Comparison of ENCODE assay signal across 8 cellular contexts in the genomic region with DNA sequence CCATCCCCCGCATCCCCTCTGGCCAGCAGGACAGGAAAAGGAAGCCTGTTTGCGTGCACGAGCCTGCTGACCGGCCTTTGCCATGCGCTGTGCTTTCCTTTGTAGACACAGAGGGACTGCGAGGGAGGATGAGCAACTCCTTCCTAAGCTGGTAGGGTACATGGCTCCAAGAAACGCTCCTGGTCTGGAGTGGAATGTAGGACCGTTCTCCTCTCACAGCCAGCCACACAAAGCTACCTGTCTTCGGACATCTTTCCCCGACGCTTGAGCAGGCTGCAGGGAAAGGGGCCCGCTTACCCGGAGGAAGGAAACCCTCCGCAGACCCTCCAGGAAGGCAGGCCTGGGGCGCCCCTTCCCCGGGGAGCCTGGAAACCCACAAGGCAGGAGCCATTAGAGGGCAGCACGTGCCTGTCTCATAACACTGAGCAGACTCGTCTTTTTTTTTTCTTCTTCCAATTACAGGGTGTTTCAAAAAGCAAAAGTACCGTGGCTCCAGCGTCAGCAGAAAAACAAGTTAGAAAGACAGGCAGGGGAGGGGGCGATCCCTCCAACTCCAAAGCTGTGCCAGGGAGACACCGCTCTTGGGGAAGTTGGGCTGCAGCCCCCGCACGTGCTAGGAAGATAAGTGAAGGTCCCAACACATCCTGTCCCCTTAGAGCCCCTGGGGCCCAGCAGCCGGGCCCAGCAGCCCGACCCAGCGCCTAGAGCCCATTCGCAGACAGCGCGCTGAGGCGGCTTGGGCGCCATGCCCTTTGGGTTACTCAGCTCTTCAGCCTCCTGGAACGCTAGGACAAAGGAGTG.
DNase-seq lines count a peak whose midpoint lies in the region; ATAC-seq and TF ChIP-seq lines count a peak whose summit lies in the region.

No MANE protein-coding gene starts in this region.

- H3K36me3 ChIP-seq in KOPT-K1 (ENCODE audit: insufficient read depth, low read length): no peaks in the 10 kb centered on the region
- no peaks in the 10 kb centered on the region for H3K36me3 ChIP-seq in SU-DHL-6 (ENCODE audit: low read length)
- no peaks in the 10 kb centered on the region for H3K36me3 ChIP-seq in left ventricle myocardium inferior

- ATAC-seq in GM21515 (IDR thresholded peaks at IDR 0.05; ENCODE audit: unreplicated experiment): no peak
- ATAC-seq in HG03108 (IDR thresholded peaks at IDR 0.05; ENCODE audit: unreplicated experiment): no peak

- H4K20me1 ChIP-seq in SU-DHL-6 (ENCODE audit: low read depth, low read length): no peaks in the 10 kb centered on the region

- H3K9me3 ChIP-seq in KOPT-K1 (ENCODE audit: insufficient read depth, low read length, poor library complexity, severe bottlenecking) (no peaks in the 10 kb centered on the region), SU-DHL-6 (ENCODE audit: insufficient read depth, low read length) (no peaks in the 10 kb centered on the region), left ventricle myocardium inferior (replicated peaks) (no peaks in the 10 kb centered on the region)

- peak; percentile 42 for TF ChIP-seq CTCF in SU-DHL-6 (IDR thresholded peaks at IDR 0.05; ENCODE audit: insufficient read depth, low read length, poor library complexity, severe bottlenecking)
- TF ChIP-seq CTCF in left ventricle myocardium inferior (IDR thresholded peaks at IDR 0.05; ENCODE audit: borderline replicate concordance): peak; percentile 81

- H3K4me1 ChIP-seq in left ventricle myocardium inferior: peaks cover 42% of the 10 kb centered on the region

- no peak overlapping the region for H3K4me2 ChIP-seq in SU-DHL-6 (ENCODE audit: low read depth, low read length, poor library complexity, severe bottlenecking)

- H3K9me2 ChIP-seq in SU-DHL-6 (replicated peaks; ENCODE audit: insufficient read depth, low read length): no peaks in the 10 kb centered on the region

- H2AFZ ChIP-seq in SU-DHL-6 (ENCODE audit: low read depth, low read length, severe bottlenecking): no peak overlapping the region

- no peaks in the 10 kb centered on the region for H3K27me3 ChIP-seq in SU-DHL-6 (ENCODE audit: low read length)
- no peaks in the 10 kb centered on the region for H3K27me3 ChIP-seq in left ventricle myocardium inferior (ENCODE audit: low read depth)

- peak; percentile 51 for DNase-seq in GM04504 (ENCODE audit: low read depth)
- peak; percentile 75 for DNase-seq in amniotic epithelial cell (ENCODE audit: low read depth)
- peak; percentile 73 for DNase-seq in left ventricle myocardium inferior
- peak; percentile 89 for DNase-seq in posterior vena cava (ENCODE audit: low spot score)

- no peaks in the 10 kb centered on the region for H3F3A ChIP-seq in SU-DHL-6 (ENCODE audit: insufficient read depth)

- H3K27ac ChIP-seq in KOPT-K1 (ENCODE audit: low read depth, low read length, poor library complexity, severe bottlenecking): peak overlapping the region; percentile 45
- no peak overlapping the region for H3K27ac ChIP-seq in SU-DHL-6 (ENCODE audit: low read depth, low read length)
- H3K27ac ChIP-seq in left ventricle myocardium inferior (replicated peaks): peak overlapping the region; percentile 89

- intact Hi-C loops in left ventricle myocardium inferior (cut with micrococcal nuclease) (loop anchor here (10.0 kb wide), 1 partner anchor 510 kb away; no protein-coding TSS in a partner anchor), posterior vena cava (cut with DNase I) (loop anchor here (10.0 kb wide), 1 partner anchor 520 kb away; no protein-coding TSS in a partner anchor)

- H3K79me2 ChIP-seq in SU-DHL-6 (ENCODE audit: insufficient read depth, low read length): no peaks in the 10 kb centered on the region

- no peak overlapping the region for H3K9ac ChIP-seq in SU-DHL-6 (ENCODE audit: low read length)

- H3K4me3 ChIP-seq in SU-DHL-6 (ENCODE audit: insufficient read depth, low read length, poor library complexity, severe bottlenecking) (no peak overlapping the region), left ventricle myocardium inferior (peak overlapping the region; percentile 61)
